In genomic region chr14:22589096-22589839, GRCh38 we compare ENCODE assay signal across 8 cellular contexts.
A peak's percentile ranks its signal among the peaks of the same experiment; 100 is the strongest.
DNase-seq lines count a peak whose midpoint lies in the region; ATAC-seq and TF ChIP-seq lines count a peak whose summit lies in the region.

Gene DAD1, minus strand, starts transcription at chr14:22589224. Its CDS starts 67 bp downstream, at chr14:22589157.

- DNase-seq in AG09319 (ENCODE audit: extremely low read depth, low read depth): peak; percentile 99
- DNase-seq in NCI-H446 treated with DMSO at 0.1 percent for 48 hours (lab: John Stamatoyannopoulos, UW): peak; percentile 98
- peak; percentile 100 for DNase-seq in cerebellar cortex (ENCODE audit: low spot score)
- peak; percentile 100 for DNase-seq in iris pigment epithelial cell (ENCODE audit: low read depth)
- DNase-seq in stimulated activated CD4-positive, alpha-beta T cell treated with anti-CD3 and anti-CD28 coated beads, Interleukin-12 subunit alpha, Interleukin-12 subunit beta, amount 100 ng/mL, for 24 hours (ENCODE audit: low read depth in 2 of 2): peak; percentile 98 to 99

- ATAC-seq in GM19035 (IDR thresholded peaks at IDR 0.05; ENCODE audit: unreplicated experiment): peak; percentile 95
- ATAC-seq in HG03354 (IDR thresholded peaks at IDR 0.05; ENCODE audit: poor library complexity, severe bottlenecking, unreplicated experiment): peak; percentile 90
- peak; percentile 83 to 84 for ATAC-seq in activated CD4-positive, CD25-positive, alpha-beta regulatory T cell treated with anti-CD3 and anti-CD28 coated beads, Interleukin-2, amount 50 U/mL, for 24 hours

- no peak for TF ChIP-seq CTCF in AG09319 (IDR thresholded peaks at IDR 0.05; ENCODE audit: low read depth, low read length)

Comparison
In these comparisons a context has a peak if more than half of its experiments do, and no peak if none do; other contexts are left out.
1. Peak in every context shown above with its lines: DNase-seq and ATAC-seq.